ENCODE assay signal across 23 cellular contexts in genomic region chr13:33953203-33953602, GRCh38.
DNase-seq lines count a peak whose midpoint lies in the region; ATAC-seq, FAIRE-seq and TF ChIP-seq lines count a peak whose summit lies in the region.
"Had no signal": no experiment of that assay in that cellular context is flagged by ENCODE, and none has a peak within 500 bp of the region (broad histone marks: within the 10 kb centered on the region; RNA-seq: fewer than 3 reads in every experiment).

No MANE protein-coding gene starts in this region.

- no peaks in the 10 kb centered on the region for H3K9me3 Mint-ChIP-seq in astrocyte (ENCODE audit: unreplicated experiment)
- H3K9me3 Mint-ChIP-seq: GM23338, IgD-negative memory B cell had no signal

- no peak for FAIRE-seq in astrocyte (lab: Jason Lieb, UNC)
- FAIRE-seq: A204.1, GM12878 had no signal

- no peaks in the 10 kb centered on the region for H3K27me3 Mint-ChIP-seq in astrocyte (ENCODE audit: low read depth, unreplicated experiment)
- H3K27me3 Mint-ChIP-seq: IgD-negative memory B cell had no signal

- no peak overlapping the region for H3K27ac Mint-ChIP-seq in astrocyte (ENCODE audit: unreplicated experiment)
- H3K27ac Mint-ChIP-seq: brain; CD8-positive, alpha-beta memory T cell; GM23338; IgD-negative memory B cell had no signal

- no peaks in the 10 kb centered on the region for H3K9me3 ChIP-seq in left ventricle myocardium inferior (replicated peaks)
- H3K9me3 ChIP-seq in astrocyte (ENCODE audit: insufficient read depth, low read depth, low read length) = no peaks in the 10 kb centered on the region
- no peaks in the 10 kb centered on the region for H3K9me3 ChIP-seq in aorta (ENCODE audit: control insufficient read depth, low read length)
- H3K9me3 ChIP-seq: esophagus squamous epithelium, right atrium auricular region, stomach had no signal

- intact Hi-C loops in left ventricle myocardium inferior (cut with micrococcal nuclease) = no loop called here
- intact Hi-C loops in Right ventricle myocardium superior (cut with DNase I) = no loop called here
- intact Hi-C loops in aorta (cut with DNase I) = no loop called here

- H3K27ac ChIP-seq in left ventricle myocardium inferior (replicated peaks) (peak overlapping the region; percentile 30), astrocyte (ENCODE audit: low read depth, low read length) (peak overlapping the region; percentile 10), aorta (ENCODE audit: low read depth in 1 of 2, low read length in 2 of 2) (no peak overlapping the region)
- H3K27ac ChIP-seq: esophagus squamous epithelium, stomach had no signal

- no peaks in the 10 kb centered on the region for H3K4me1 ChIP-seq in left ventricle myocardium inferior
- peaks cover 3% of the 10 kb centered on the region for H3K4me1 ChIP-seq in astrocyte (ENCODE audit: insufficient read depth, low read length)
- no peaks in the 10 kb centered on the region for H3K4me1 ChIP-seq in aorta (ENCODE audit: control insufficient read depth in 1 of 2, insufficient read depth in 2 of 2, low read length in 2 of 2)
- H3K4me1 ChIP-seq: esophagus squamous epithelium, right atrium auricular region, stomach had no signal

- H3K9ac ChIP-seq in astrocyte (ENCODE audit: low read length) = no peak overlapping the region

- no peaks in the 10 kb centered on the region for H3K4me1 Mint-ChIP-seq in astrocyte (ENCODE audit: low read depth, unreplicated experiment)
- H3K4me1 Mint-ChIP-seq: brain; CD8-positive, alpha-beta memory T cell had no signal

- TF ChIP-seq CTCF in left ventricle myocardium inferior (IDR thresholded peaks at IDR 0.05; ENCODE audit: borderline replicate concordance) (no peak), astrocyte (IDR thresholded peaks at IDR 0.05; ENCODE audit: insufficient read depth, low read depth, low read length) (no peak), fibroblast of the aortic adventitia (IDR thresholded peaks at IDR 0.05; ENCODE audit: insufficient read depth, low read length) (no peak)

- no peaks in the 10 kb centered on the region for H3K79me2 ChIP-seq in astrocyte (ENCODE audit: insufficient read depth, low read length)

- no peaks in the 10 kb centered on the region for H3K36me3 Mint-ChIP-seq in astrocyte (ENCODE audit: low read depth, unreplicated experiment)
- H3K36me3 Mint-ChIP-seq: brain; CD8-positive, alpha-beta memory T cell had no signal

- no peaks in the 10 kb centered on the region for H3K27me3 ChIP-seq in left ventricle myocardium inferior (ENCODE audit: low read depth)
- H3K27me3 ChIP-seq in astrocyte (ENCODE audit: insufficient read depth, low read length) = no peaks in the 10 kb centered on the region
- H3K27me3 ChIP-seq in aorta (ENCODE audit: control insufficient read depth in 1 of 2, insufficient read depth in 2 of 2, low read length in 1 of 2) = no peaks in the 10 kb centered on the region
- H3K27me3 ChIP-seq: esophagus squamous epithelium, right atrium auricular region, stomach had no signal

- H3K4me3 ChIP-seq in left ventricle myocardium inferior = no peak overlapping the region
- H3K4me3 ChIP-seq in astrocyte (ENCODE audit: insufficient read depth, low read depth, low read length) = no peak overlapping the region
- no peak overlapping the region for H3K4me3 ChIP-seq in fibroblast of the aortic adventitia (ENCODE audit: low read depth, low read length)
- no peak overlapping the region for H3K4me3 ChIP-seq in aorta (ENCODE audit: low read length in 2 of 2)
- H3K4me3 ChIP-seq: esophagus squamous epithelium, GM12878, GM23338, right atrium auricular region, stomach had no signal

- DNase-seq in left ventricle myocardium inferior (no peak), Right ventricle myocardium superior (no peak), astrocyte (ENCODE audit: low read depth) (peak; percentile 80), fibroblast of the aortic adventitia (ENCODE audit: low read depth) (peak; percentile 88), aorta (no peak), SKM-1 treated with dmso at 0.1 percent for 144 hours (lab: John Stamatoyannopoulos, UW; ENCODE audit: unreplicated experiment) (no peak), DMS79 treated with DMSO at 0.1 percent for 48 hours (lab: John Stamatoyannopoulos, UW) (no peak)
- DNase-seq: activated CD4-positive, alpha-beta T cell treated with anti-CD3 and anti-CD28 coated beads for 4 hours; activated CD8-positive, alpha-beta memory T cell treated with anti-CD3 and anti-CD28 coated beads, Interleukin-2, amount 50 U/mL, for 48 hours; CD8-positive, alpha-beta memory T cell; esophagus squamous epithelium; hypothalamus; midbrain; NCI-H1930; stimulated activated CD4-positive, alpha-beta T cell treated with anti-CD3 and anti-CD28 coated beads, Interleukin-1b, Interleukin-23, amount 100 ng/mL, for 48 hours; stomach had no signal

- H3K36me3 ChIP-seq in left ventricle myocardium inferior = no peaks in the 10 kb centered on the region
- H3K36me3 ChIP-seq in astrocyte (ENCODE audit: insufficient read depth, low read length) = no peaks in the 10 kb centered on the region
- no peaks in the 10 kb centered on the region for H3K36me3 ChIP-seq in aorta (ENCODE audit: control insufficient read depth in 1 of 2, insufficient read depth in 2 of 2, low read length in 1 of 2)
- H3K36me3 ChIP-seq: esophagus squamous epithelium, right atrium auricular region, stomach had no signal

- no peak overlapping the region for H2AFZ ChIP-seq in astrocyte (ENCODE audit: low read depth, low read length)
- H2AFZ ChIP-seq: GM23338 had no signal

- no peaks in the 10 kb centered on the region for H4K20me1 ChIP-seq in astrocyte (ENCODE audit: insufficient read depth, low read length)

- peak overlapping the region; percentile 6 for H3K4me2 ChIP-seq in astrocyte (ENCODE audit: low read length)
- H3K4me2 ChIP-seq: GM23338 had no signal

- WGBS in aorta, 2 donors = 75 to 76% methylated on average over 1 of the region's 1 CpG

- no peak overlapping the region for H3K4me3 Mint-ChIP-seq in astrocyte (ENCODE audit: unreplicated experiment)
- H3K4me3 Mint-ChIP-seq: brain; CD8-positive, alpha-beta memory T cell; GM23338; IgD-negative memory B cell had no signal

- ATAC-seq in Right ventricle myocardium superior (ENCODE audit: poor library complexity) (no peak), aorta (ENCODE audit: low FRiP score) (peak; percentile 46), GM18498 (IDR thresholded peaks at IDR 0.05; ENCODE audit: unreplicated experiment) (no peak)
- ATAC-seq: GM12878, GM23338 had no signal

Comparison
In these comparisons a context has a peak if more than half of its experiments do, and no peak if none do; other contexts are left out.
1. DNase-seq: peak in astrocyte (single experiment) and fibroblast of the aortic adventitia (single experiment); none in left ventricle myocardium inferior (single experiment), Right ventricle myocardium superior (single experiment), aorta (0 of 2), SKM-1 treated with dmso at 0.1 percent for 144 hours (single experiment) and DMS79 treated with DMSO at 0.1 percent for 48 hours (single experiment).
2. H3K27ac ChIP-seq: peak in left ventricle myocardium inferior (single experiment) and astrocyte (single experiment); none in aorta (0 of 2).